ENCODE assay signal across 22 cellular contexts in genomic region chr4:65951177-65951576, GRCh38.
DNase-seq lines count a peak whose midpoint lies in the region; ATAC-seq, FAIRE-seq and TF ChIP-seq lines count a peak whose summit lies in the region.
"Had no signal": no experiment of that assay in that cellular context is flagged by ENCODE, and none has a peak within 500 bp of the region (broad histone marks: within the 10 kb centered on the region; RNA-seq: fewer than 3 reads in every experiment).

No MANE protein-coding gene starts in this region.

- H3K18ac ChIP-seq in H1 (ENCODE audit: extremely low read depth, low read length) (no peak overlapping the region), mesendoderm (ENCODE audit: low read length) (no peak overlapping the region)

- H3K4me1 ChIP-seq in BE2C (no peaks in the 10 kb centered on the region), PC-3 (ENCODE audit: insufficient read depth, low read length) (peaks cover 7% of the 10 kb centered on the region), H1 (replicated peaks in 1 of 4; ENCODE audit: control insufficient read depth in 3 of 4, insufficient read depth in 4 of 4, low read length in 3 of 4) (no peaks in the 10 kb centered on the region), mesendoderm (ENCODE audit: control insufficient read depth, low read depth, low read length) (no peaks in the 10 kb centered on the region), upper lobe of right lung (no peaks in the 10 kb centered on the region)
- H3K4me1 ChIP-seq: BLaER1 had no signal

- no peaks in the 10 kb centered on the region for H3K27me3 Mint-ChIP-seq in activated T-helper 17 cell treated with anti-CD3 and anti-CD28 coated beads, Interleukin-2, amount 50 U/mL, for 72 hours
- H3K27me3 Mint-ChIP-seq: CD4-positive, alpha-beta memory T cell had no signal

- H3K36me3 ChIP-seq in BE2C (no peaks in the 10 kb centered on the region), PC-3 (ENCODE audit: low read depth, low read length) (no peaks in the 10 kb centered on the region), H1 (ENCODE audit: control insufficient read depth in 2 of 4, insufficient read depth in 4 of 4, low read length in 3 of 4) (no peaks in the 10 kb centered on the region), mesendoderm (ENCODE audit: control insufficient read depth, insufficient read depth, low read length) (no peaks in the 10 kb centered on the region), upper lobe of right lung (no peaks in the 10 kb centered on the region)
- H3K36me3 ChIP-seq: BLaER1 had no signal

- H3K4ac ChIP-seq in H1 (replicated peaks; ENCODE audit: insufficient read length, low read depth, low read length) (no peak overlapping the region), mesendoderm (ENCODE audit: low read depth, low read length) (no peak overlapping the region)

- H4K5ac ChIP-seq in H1 (ENCODE audit: insufficient read length, low read depth, low read length) = no peak overlapping the region
- H4K5ac ChIP-seq in mesendoderm (ENCODE audit: low read length) = no peak overlapping the region

- H2AK5ac ChIP-seq in H1 (ENCODE audit: low read depth, low read length) = no peak overlapping the region
- no peak overlapping the region for H2AK5ac ChIP-seq in mesendoderm (ENCODE audit: low read length)

- H2AFZ ChIP-seq in PC-3 (ENCODE audit: low read length) (no peak overlapping the region), H1 (ENCODE audit: low read length) (no peak overlapping the region)
- H2AFZ ChIP-seq: GM23248 had no signal

- H2BK20ac ChIP-seq in H1 (ENCODE audit: low read length) = no peak overlapping the region

- 93% methylated on average over 1 of the region's 1 CpG; no CpG with 5 or more reads in 1 of the 2 experiments for WGBS in H1 (ENCODE audit: extremely low coverage in 1 of 2, insufficient coverage in 1 of 2, insufficient read length in 1 of 2, insufficient replicate concordance in 2 of 2, low coverage in 1 of 2, low lambda C conversion rate in 2 of 2, missing lambda C conversion rate in 1 of 2), 2 experiments
- WGBS in mesendoderm (ENCODE audit: extremely low coverage, insufficient coverage, low lambda C conversion rate) = no CpG with 5 or more reads among the region's 1 CpG

- H3K23me2 ChIP-seq in H1 (ENCODE audit: low read depth, low read length) = no peaks in the 10 kb centered on the region

- intact Hi-C loops in PC-3 (cut with micrococcal nuclease) = no loop called here
- intact Hi-C loops in upper lobe of right lung (cut with DNase I) = no loop called here

- H4K91ac ChIP-seq in H1 (replicated peaks; ENCODE audit: insufficient read length, low read length) = no peak overlapping the region

- H2BK15ac ChIP-seq in H1 (ENCODE audit: low read length) = no peak overlapping the region
- no peak overlapping the region for H2BK15ac ChIP-seq in mesendoderm (replicated peaks; ENCODE audit: low read depth)

- H3K27me3 ChIP-seq in BE2C = no peaks in the 10 kb centered on the region
- no peaks in the 10 kb centered on the region for H3K27me3 ChIP-seq in PC-3 (ENCODE audit: low read length)
- H3K27me3 ChIP-seq in H1 (replicated peaks in 1 of 4; ENCODE audit: control insufficient read depth in 3 of 4, extremely low read depth in 1 of 4, insufficient read depth in 3 of 4, low read length in 3 of 4) = no peaks in the 10 kb centered on the region
- no peaks in the 10 kb centered on the region for H3K27me3 ChIP-seq in mesendoderm (ENCODE audit: insufficient read depth, low read length, poor library complexity)
- H3K27me3 ChIP-seq in upper lobe of right lung = no peaks in the 10 kb centered on the region
- H3K27me3 ChIP-seq: BLaER1 had no signal

- H4K8ac ChIP-seq in H1 (ENCODE audit: extremely low read depth, insufficient read depth, low read length) (no peak overlapping the region), mesendoderm (ENCODE audit: low read depth, low read length) (no peak overlapping the region)

- H3K27ac ChIP-seq in PC-3 (ENCODE audit: low read length) (no peak overlapping the region), H1 (ENCODE audit: low read depth, low read length) (no peak overlapping the region), mesendoderm (ENCODE audit: low read depth, low read length) (no peak overlapping the region), upper lobe of right lung (no peak overlapping the region)
- H3K27ac ChIP-seq: 22Rv1, A549, BLaER1, GM23248, HL-60 had no signal

- no peak overlapping the region for H2BK5ac ChIP-seq in H1 (ENCODE audit: low read depth, low read length)
- H2BK5ac ChIP-seq in mesendoderm (ENCODE audit: low read length) = no peak overlapping the region

- no peak overlapping the region for H3K27ac Mint-ChIP-seq in activated T-helper 17 cell treated with anti-CD3 and anti-CD28 coated beads, Interleukin-2, amount 50 U/mL, for 72 hours
- H3K27ac Mint-ChIP-seq: CD14-positive monocyte; CD4-positive, alpha-beta memory T cell; HFFc6 had no signal

- H3K9me3 Mint-ChIP-seq in activated T-helper 17 cell treated with anti-CD3 and anti-CD28 coated beads, Interleukin-2, amount 50 U/mL, for 72 hours = peaks cover 15% of the 10 kb centered on the region

- no peaks in the 10 kb centered on the region for H3F3A ChIP-seq in PC-3 (ENCODE audit: low read length, unreplicated experiment)

- H3K23ac ChIP-seq in H1 (ENCODE audit: insufficient read length) (no peak overlapping the region), mesendoderm (ENCODE audit: low read length) (no peak overlapping the region)

- no peak overlapping the region for H3K4me3 ChIP-seq in BE2C (ENCODE audit: low read depth, low read length)
- no peak overlapping the region for H3K4me3 ChIP-seq in PC-3 (ENCODE audit: low read length)
- H3K4me3 ChIP-seq in H1 (ENCODE audit: extremely low read depth in 1 of 4, insufficient read depth in 2 of 4, low read depth in 3 of 4, low read length in 4 of 4) = no peak overlapping the region
- no peak overlapping the region for H3K4me3 ChIP-seq in mesendoderm (ENCODE audit: low read length)
- H3K4me3 ChIP-seq in upper lobe of right lung = no peak overlapping the region
- H3K4me3 ChIP-seq: A549, BLaER1, GM23248 had no signal

- BruUV-seq in PC-3 (replicated peaks; lab: Mats Ljungman, UMichigan) = no TSS peak

- no peak overlapping the region for H3K56ac ChIP-seq in H1 (replicated peaks; ENCODE audit: insufficient read length, low read depth, low read length)
- no peak overlapping the region for H3K56ac ChIP-seq in mesendoderm (ENCODE audit: low read length)

- no peak for TF ChIP-seq EP300 in H1 (IDR thresholded peaks at IDR 0.05; ENCODE audit: borderline replicate concordance in 1 of 2, low read depth in 2 of 2, low read length in 2 of 2)

- no peak for TF ChIP-seq POLR2A in H1 (IDR thresholded peaks at IDR 0.05; ENCODE audit: control extremely low read depth in 1 of 2, low read depth in 2 of 2, low read length in 2 of 2)

- ATAC-seq in PC-3 = no peak
- no peak for ATAC-seq in upper lobe of right lung
- no peak for ATAC-seq in activated T-helper 17 cell treated with anti-CD3 and anti-CD28 coated beads, Interleukin-2, amount 50 U/mL, for 72 hours (replicated peaks)
- ATAC-seq: A549 had no signal

- no peak for TF ChIP-seq RAD21 in H1 (IDR thresholded peaks at IDR 0.05 in 1 of 2, conservative IDR thresholded peaks at IDR 0.05 in 1 of 2; ENCODE audit: low read depth in 2 of 2, low read length in 2 of 2)

- H3K4me3 Mint-ChIP-seq in activated T-helper 17 cell treated with anti-CD3 and anti-CD28 coated beads, Interleukin-2, amount 50 U/mL, for 72 hours = no peak overlapping the region
- H3K4me3 Mint-ChIP-seq: CD14-positive monocyte; CD4-positive, alpha-beta memory T cell; HFFc6 had no signal

- FAIRE-seq in H1 (lab: Jason Lieb, UNC) = no peak
- FAIRE-seq: A549, GM19239, H54 had no signal

- H2BK120ac ChIP-seq in H1 (replicated peaks; ENCODE audit: low read depth, low read length) = no peak overlapping the region
- H2BK120ac ChIP-seq in mesendoderm (ENCODE audit: low read depth, low read length) = no peak overlapping the region

- H4K20me1 ChIP-seq in PC-3 (ENCODE audit: low read length) = no peaks in the 10 kb centered on the region
- no peaks in the 10 kb centered on the region for H4K20me1 ChIP-seq in H1 (replicated peaks in 1 of 2; ENCODE audit: control insufficient read depth in 1 of 2, insufficient read depth in 2 of 2, low read length in 2 of 2)
- H4K20me1 ChIP-seq: BLaER1 had no signal

- POLR2A ChIA-PET in PC-3 (lab: Charles Lee; ENCODE audit: unreplicated experiment) (no interaction called here), H1 (lab: Charles Lee; ENCODE audit: partially characterized antibody) (no interaction called here)

- H3K9me2 ChIP-seq in PC-3 (replicated peaks; ENCODE audit: low read length) = no peaks in the 10 kb centered on the region

- CTCF ChIA-PET in PC-3 (lab: Charles Lee) (no interaction called here), H1 (lab: Charles Lee; ENCODE audit: partially characterized antibody) (interaction anchor here (0.5 kb wide), 1 partner anchor 171 kb away, joined by 3 read pairs; no protein-coding TSS in a partner anchor)

- H3K14ac ChIP-seq in H1 (ENCODE audit: insufficient read length) = no peak overlapping the region

- no peaks in the 10 kb centered on the region for H3K4me1 Mint-ChIP-seq in activated T-helper 17 cell treated with anti-CD3 and anti-CD28 coated beads, Interleukin-2, amount 50 U/mL, for 72 hours
- H3K4me1 Mint-ChIP-seq: CD14-positive monocyte; CD4-positive, alpha-beta memory T cell had no signal

- DNase-seq in BE2C (peak; percentile 6), PC-3 (peak; percentile 4), H1 (ENCODE audit: low read depth in 1 of 2, low spot score in 2 of 2) (no peak), mesendoderm (peak; percentile 2), KG1 (lab: John Stamatoyannopoulos, UW) (no peak), upper lobe of right lung (no peak)
- DNase-seq: AML-193; CD4-positive, alpha-beta memory T cell; DMS153; DMS79; GDM1; GM23248; HCEC 1CT; HFFc6 had no signal

- no peak overlapping the region for H2BK12ac ChIP-seq in H1 (ENCODE audit: low read depth, low read length)

- H3K9ac ChIP-seq in PC-3 (ENCODE audit: low read length) (no peak overlapping the region), H1 (replicated peaks in 1 of 4; ENCODE audit: extremely low read depth in 1 of 4, low read depth in 3 of 4, low read length in 3 of 4) (no peak overlapping the region), mesendoderm (ENCODE audit: low read length) (no peak overlapping the region)
- H3K9ac ChIP-seq: BLaER1, GM23248 had no signal

- H3K36me3 Mint-ChIP-seq in activated T-helper 17 cell treated with anti-CD3 and anti-CD28 coated beads, Interleukin-2, amount 50 U/mL, for 72 hours (ENCODE audit: low read depth) = no peaks in the 10 kb centered on the region
- H3K36me3 Mint-ChIP-seq: CD14-positive monocyte; CD4-positive, alpha-beta memory T cell had no signal

- TF ChIP-seq CTCF in BE2C (IDR thresholded peaks at IDR 0.05; ENCODE audit: low read depth, low read length) (no peak), PC-3 (conservative IDR thresholded peaks at IDR 0.05; ENCODE audit: low read depth, low read length) (no peak), H1 (IDR thresholded peaks at IDR 0.05; ENCODE audit: control extremely low read depth in 1 of 3, insufficient read depth in 1 of 3, low read depth in 1 of 3, low read length in 3 of 3) (no peak), upper lobe of right lung (IDR thresholded peaks at IDR 0.05) (no peak)

- no peak overlapping the region for H3K4me2 ChIP-seq in PC-3 (ENCODE audit: low read length)
- H3K4me2 ChIP-seq in H1 (ENCODE audit: insufficient read depth in 1 of 2, low read depth in 2 of 2, low read length in 2 of 2) = no peak overlapping the region
- no peak overlapping the region for H3K4me2 ChIP-seq in mesendoderm (ENCODE audit: low read length)
- H3K4me2 ChIP-seq: A549, BLaER1 had no signal

- H3K79me2 ChIP-seq in PC-3 (ENCODE audit: low read length) (no peaks in the 10 kb centered on the region), H1 (ENCODE audit: control insufficient read depth in 1 of 2, insufficient read depth in 2 of 2, low read length in 2 of 2) (no peaks in the 10 kb centered on the region), mesendoderm (ENCODE audit: control insufficient read depth, insufficient read depth, low read length) (no peaks in the 10 kb centered on the region)

- H3K9me3 ChIP-seq in BE2C (no peaks in the 10 kb centered on the region), PC-3 (ENCODE audit: low read length) (no peaks in the 10 kb centered on the region), H1 (ENCODE audit: insufficient read depth in 2 of 2, low read depth in 1 of 2, low read length in 1 of 2) (no peaks in the 10 kb centered on the region), upper lobe of right lung (no peaks in the 10 kb centered on the region)
- H3K9me3 ChIP-seq: A549, BLaER1 had no signal

- H3K79me1 ChIP-seq in H1 (ENCODE audit: low read depth, low read length) = no peaks in the 10 kb centered on the region
- H3K79me1 ChIP-seq in mesendoderm (ENCODE audit: low read length) = no peaks in the 10 kb centered on the region

Comparison
In these comparisons a context has a peak if more than half of its experiments do, and no peak if none do; other contexts are left out.
1. DNase-seq: peak in BE2C (single experiment), PC-3 (single experiment) and mesendoderm (single experiment); none in H1 (0 of 2), KG1 (single experiment) and upper lobe of right lung (single experiment).